Comparison of ENCODE assay signal across 16 cellular contexts in the genomic region with DNA sequence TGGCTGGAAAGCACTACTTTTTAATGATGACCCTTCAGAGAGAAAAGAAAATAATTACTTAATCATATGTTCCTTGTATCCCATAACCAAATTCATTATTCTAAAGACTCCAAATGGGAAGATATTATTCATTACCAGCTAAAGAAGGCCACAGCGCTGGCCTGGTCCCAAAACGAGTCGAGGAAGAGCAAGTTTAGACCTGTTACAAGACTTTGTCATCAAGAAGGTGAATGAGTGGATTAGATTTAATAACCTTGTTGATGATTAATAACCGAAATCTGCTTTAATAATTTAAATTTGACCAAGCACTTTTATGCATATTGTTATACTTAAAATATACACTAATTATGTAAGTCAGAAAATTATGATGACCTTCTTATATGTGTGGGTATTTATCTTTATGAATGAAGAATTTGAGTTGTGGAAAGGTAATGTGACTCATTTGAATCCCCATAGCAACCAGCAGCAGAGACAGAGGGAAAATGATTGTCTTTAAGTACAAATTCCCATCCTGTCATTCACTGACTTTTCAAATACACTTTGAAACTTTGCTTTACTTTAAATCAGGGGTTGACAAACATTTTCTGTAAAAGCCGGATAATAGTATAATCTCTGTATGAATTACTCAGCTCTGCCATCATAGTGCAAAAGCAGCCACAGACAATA.
"Had no signal": no experiment of that assay in that cellular context is flagged by ENCODE, and none has a peak within 500 bp of the region (broad histone marks: within the 10 kb centered on the region; RNA-seq: fewer than 3 reads in every experiment).

No MANE protein-coding gene starts in this region.

- H3K4me3 Mint-ChIP-seq: activated T-cell treated with anti-CD3 and anti-CD28 coated beads, Interleukin-2, amount 50 U/mL, for 72 hours; mesothelial cell of epicardium; natural killer cell treated with Interleukin-12 subunit alpha and Interleukin-12 subunit beta and Interleukin-15 and Interleukin-18, amount 100 ng/mL, for 72 hours; stimulated activated effector memory CD8-positive, alpha-beta T cell treated with anti-CD3 and anti-CD28 coated beads, Interleukin-12 subunit alpha, Interleukin-12 subunit beta, amount 100 ng/mL, for 72 hours; type B pancreatic cell had no signal

- ATAC-seq: activated T-cell treated with anti-CD3 and anti-CD28 coated beads, Interleukin-2, amount 50 U/mL, for 72 hours; natural killer cell treated with Interleukin-12 subunit alpha and Interleukin-12 subunit beta and Interleukin-15 and Interleukin-18, amount 100 ng/mL, for 72 hours; sciatic nerve; stimulated activated effector memory CD8-positive, alpha-beta T cell treated with anti-CD3 and anti-CD28 coated beads, Interleukin-12 subunit alpha, Interleukin-12 subunit beta, amount 100 ng/mL, for 72 hours had no signal

- H3K4me1 Mint-ChIP-seq: stimulated activated effector memory CD8-positive, alpha-beta T cell treated with anti-CD3 and anti-CD28 coated beads, Interleukin-12 subunit alpha, Interleukin-12 subunit beta, amount 100 ng/mL, for 72 hours had no signal

- H3K27ac Mint-ChIP-seq: activated T-cell treated with anti-CD3 and anti-CD28 coated beads, Interleukin-2, amount 50 U/mL, for 72 hours; mesothelial cell of epicardium; natural killer cell treated with Interleukin-12 subunit alpha and Interleukin-12 subunit beta and Interleukin-15 and Interleukin-18, amount 100 ng/mL, for 72 hours; stimulated activated effector memory CD8-positive, alpha-beta T cell treated with anti-CD3 and anti-CD28 coated beads, Interleukin-12 subunit alpha, Interleukin-12 subunit beta, amount 100 ng/mL, for 72 hours; type B pancreatic cell had no signal

- H3K36me3 Mint-ChIP-seq: natural killer cell treated with Interleukin-12 subunit alpha and Interleukin-12 subunit beta and Interleukin-15 and Interleukin-18, amount 100 ng/mL, for 72 hours; stimulated activated effector memory CD8-positive, alpha-beta T cell treated with anti-CD3 and anti-CD28 coated beads, Interleukin-12 subunit alpha, Interleukin-12 subunit beta, amount 100 ng/mL, for 72 hours; type B pancreatic cell had no signal

- DNase-seq: activated CD4-positive, CD25-positive, alpha-beta regulatory T cell treated with anti-CD3 and anti-CD28 coated beads, Interleukin-2, amount 50 U/mL, for 72 hours; activated effector memory CD4-positive, alpha-beta T cell treated with anti-CD3 and anti-CD28 coated beads, Interleukin-2, amount 50 U/mL, for 16 hours; activated naive CD4-positive, alpha-beta T cell treated with anti-CD3 and anti-CD28 coated beads, Interleukin-2, amount 50 U/mL, for 16 hours; activated T-cell treated with anti-CD3 and anti-CD28 coated beads, Interleukin-2, amount 50 U/mL, for 72 hours; aorta; brain microvascular endothelial cell; cerebellar nuclear complex; effector CD4-positive, alpha-beta T cell; esophagus squamous epithelium; stimulated activated CD4-positive, alpha-beta T cell treated with anti-CD3 and anti-CD28 coated beads, Interleukin-4, amount 100 ng/mL, for 24 hours; stomach had no signal

- H3K27me3 Mint-ChIP-seq: natural killer cell treated with Interleukin-12 subunit alpha and Interleukin-12 subunit beta and Interleukin-15 and Interleukin-18, amount 100 ng/mL, for 72 hours; type B pancreatic cell had no signal

- H3K9me3 Mint-ChIP-seq: type B pancreatic cell had no signal
